22 cellular contexts compared by ENCODE assay signal in genomic region chr16:58177347-58177710, GRCh38. TPM values are rescaled to one million over a fixed set of nuclear protein-coding genes. Genes with fewer than 3 reads are reported as not detected.
DNase-seq lines count a peak whose midpoint lies in the region; ATAC-seq and TF ChIP-seq lines count a peak whose summit lies in the region.
"Had no signal": no experiment of that assay in that cellular context is flagged by ENCODE, and none has a peak within 500 bp of the region (broad histone marks: within the 10 kb centered on the region; RNA-seq: fewer than 3 reads in every experiment).

No MANE protein-coding gene starts in this region.

- H3K4me3 ChIP-seq in CD8-positive, alpha-beta T cell (ENCODE audit: low read depth, low read length) = no peak overlapping the region
- H3K4me3 ChIP-seq in naive thymus-derived CD4-positive, alpha-beta T cell (ENCODE audit: low read length) = no peak overlapping the region
- H3K4me3 ChIP-seq: dorsolateral prefrontal cortex, HAP-1, mucosa of descending colon, SJCRH30, spleen had no signal

- peak; percentile 39 for ATAC-seq in CD8-positive, alpha-beta T cell
- peak; percentile 41 for ATAC-seq in naive thymus-derived CD4-positive, alpha-beta T cell
- no peak for ATAC-seq in stimulated activated naive B cell treated with anti-CD40 and anti-IgM and Interleukin-4, amounts not matched to agents 10 μg/mL and 1 μg/mL and 100 μg/mL, for 72 hours (replicated peaks)
- ATAC-seq in GM18867 (IDR thresholded peaks at IDR 0.05; ENCODE audit: unreplicated experiment) = no peak
- ATAC-seq: mucosa of descending colon had no signal

- POLR2A ChIA-PET in CD8-positive, alpha-beta T cell (lab: Charles Lee) = interaction anchor here (0.6 to 0.8 kb wide), 2 partner anchors 18 to 259 kb away, joined by 3 to 4 read pairs; no protein-coding TSS in a partner anchor
- POLR2A ChIA-PET in naive thymus-derived CD4-positive, alpha-beta T cell (lab: Charles Lee) = interaction anchor here (1.3 kb wide), 1 partner anchor 48 kb away, joined by 4 read pairs; the partner anchor contains the start of gene CFAP20

- peak; percentile 24 for DNase-seq in activated CD4-positive, alpha-beta T cell treated with anti-CD3 and anti-CD28 coated beads for 48 hours
- no peak for DNase-seq in activated CD4-positive, alpha-beta T cell treated with anti-CD3 and anti-CD28 coated beads, Interleukin-2, amount 50 U/mL, for 1 hour
- DNase-seq in CD8-positive, alpha-beta T cell = no peak
- no peak for DNase-seq in activated T-helper 1 cell treated with anti-CD3 and anti-CD28 coated beads, Interleukin-12 subunit alpha, Interleukin-12 subunit beta, Interleukin-2, Interleukin-4 antibody, amounts not matched to agents 30 ng/mL and 10 ng/mL and 1 ng/mL, durations not matched to agents 14 hours and 24 hours and 36 hours (ENCODE audit: low spot score)
- DNase-seq in naive thymus-derived CD4-positive, alpha-beta T cell = peak in 1 of 9 donors; percentile 12
- DNase-seq in NOMO-1 treated with dmso at 0.1 percent for 144 hours (lab: John Stamatoyannopoulos, UW; ENCODE audit: unreplicated experiment) = no peak
- DNase-seq in stimulated activated naive B cell treated with anti-CD40 and anti-IgM and Interleukin-4, amounts not matched to agents 10 μg/mL and 1 μg/mL and 100 μg/mL, for 72 hours = no peak
- DNase-seq: activated CD4-positive, alpha-beta T cell treated with anti-CD3 and anti-CD28 coated beads for 1 hour; anterior cingulate cortex; BE2C; dorsolateral prefrontal cortex; Karpas-422; mucosa of descending colon; NCI-H1092; NCI-H2029; NCI-H345; SJCRH30; spleen had no signal

- H3K27ac ChIP-seq in CD8-positive, alpha-beta T cell (ENCODE audit: low read depth, low read length) = peak overlapping the region; percentile 5
- peak overlapping the region; percentile 52 for H3K27ac ChIP-seq in naive thymus-derived CD4-positive, alpha-beta T cell (ENCODE audit: low read depth, low read length)
- H3K27ac ChIP-seq: dorsolateral prefrontal cortex, epithelial cell of prostate, neutrophil, SJCRH30, spleen had no signal

- peaks cover 11% of the 10 kb centered on the region for H3K36me3 ChIP-seq in CD8-positive, alpha-beta T cell (ENCODE audit: insufficient read depth, low read length)
- peaks cover 4 to 24% (median 6%) of the 10 kb centered on the region in 3 experiments for H3K36me3 ChIP-seq in naive thymus-derived CD4-positive, alpha-beta T cell (ENCODE audit: control insufficient read depth in 2 of 3, insufficient read depth in 3 of 3, low read length in 3 of 3)

- H3K4me3 Mint-ChIP-seq in CD8-positive, alpha-beta T cell = peak overlapping the region; percentile 42
- H3K4me3 Mint-ChIP-seq in activated T-helper 1 cell treated with anti-CD3 and anti-CD28 coated beads, Interleukin-12 subunit alpha, Interleukin-12 subunit beta, Interleukin-2, Interleukin-4 antibody, amounts not matched to agents 30 ng/mL and 10 ng/mL and 1 ng/mL, durations not matched to agents 14 hours and 24 hours and 36 hours = peak overlapping the region; percentile 31
- H3K4me3 Mint-ChIP-seq in naive thymus-derived CD4-positive, alpha-beta T cell = peak overlapping the region; percentile 23 to 71 (median 62)
- H3K4me3 Mint-ChIP-seq in stimulated activated naive B cell treated with anti-CD40 and anti-IgM and Interleukin-4, amounts not matched to agents 10 μg/mL and 1 μg/mL and 100 μg/mL, for 72 hours = no peak overlapping the region

- no peaks in the 10 kb centered on the region for H3K9me3 Mint-ChIP-seq in CD8-positive, alpha-beta T cell
- H3K9me3 Mint-ChIP-seq in activated T-helper 1 cell treated with anti-CD3 and anti-CD28 coated beads, Interleukin-12 subunit alpha, Interleukin-12 subunit beta, Interleukin-2, Interleukin-4 antibody, amounts not matched to agents 30 ng/mL and 10 ng/mL and 1 ng/mL, durations not matched to agents 14 hours and 24 hours and 36 hours = no peaks in the 10 kb centered on the region
- peaks cover 0 to 1% (median 0%) of the 10 kb centered on the region in 11 donors for H3K9me3 Mint-ChIP-seq in naive thymus-derived CD4-positive, alpha-beta T cell
- H3K9me3 Mint-ChIP-seq in stimulated activated naive B cell treated with anti-CD40 and anti-IgM and Interleukin-4, amounts not matched to agents 10 μg/mL and 1 μg/mL and 100 μg/mL, for 72 hours = no peaks in the 10 kb centered on the region

- H3K27ac Mint-ChIP-seq in CD8-positive, alpha-beta T cell = peak overlapping the region; percentile 87
- H3K27ac Mint-ChIP-seq in activated T-helper 1 cell treated with anti-CD3 and anti-CD28 coated beads, Interleukin-12 subunit alpha, Interleukin-12 subunit beta, Interleukin-2, Interleukin-4 antibody, amounts not matched to agents 30 ng/mL and 10 ng/mL and 1 ng/mL, durations not matched to agents 14 hours and 24 hours and 36 hours = peak overlapping the region; percentile 84
- peak overlapping the region; percentile 78 to 94 (median 88) for H3K27ac Mint-ChIP-seq in naive thymus-derived CD4-positive, alpha-beta T cell
- no peak overlapping the region for H3K27ac Mint-ChIP-seq in stimulated activated naive B cell treated with anti-CD40 and anti-IgM and Interleukin-4, amounts not matched to agents 10 μg/mL and 1 μg/mL and 100 μg/mL, for 72 hours

- no peaks in the 10 kb centered on the region for H3K27me3 Mint-ChIP-seq in CD8-positive, alpha-beta T cell (ENCODE audit: low read depth)
- no peaks in the 10 kb centered on the region for H3K27me3 Mint-ChIP-seq in activated T-helper 1 cell treated with anti-CD3 and anti-CD28 coated beads, Interleukin-12 subunit alpha, Interleukin-12 subunit beta, Interleukin-2, Interleukin-4 antibody, amounts not matched to agents 30 ng/mL and 10 ng/mL and 1 ng/mL, durations not matched to agents 14 hours and 24 hours and 36 hours (ENCODE audit: insufficient read depth)
- no peaks in the 10 kb centered on the region for H3K27me3 Mint-ChIP-seq in naive thymus-derived CD4-positive, alpha-beta T cell
- H3K27me3 Mint-ChIP-seq in stimulated activated naive B cell treated with anti-CD40 and anti-IgM and Interleukin-4, amounts not matched to agents 10 μg/mL and 1 μg/mL and 100 μg/mL, for 72 hours = no peaks in the 10 kb centered on the region

- H3K27me3 ChIP-seq in CD8-positive, alpha-beta T cell (ENCODE audit: insufficient read depth, low read length) = no peaks in the 10 kb centered on the region
- no peaks in the 10 kb centered on the region for H3K27me3 ChIP-seq in naive thymus-derived CD4-positive, alpha-beta T cell (ENCODE audit: control insufficient read depth in 2 of 2, insufficient read depth in 2 of 2, low read length in 2 of 2)
- H3K27me3 ChIP-seq: BE2C, dorsolateral prefrontal cortex, neutrophil, SJCRH30, spleen had no signal

- intact Hi-C loops in CD8-positive, alpha-beta T cell (cut with DNase I, micrococcal nuclease) = no loop called here
- intact Hi-C loops in activated T-helper 1 cell treated with anti-CD3 and anti-CD28 coated beads, Interleukin-12 subunit alpha, Interleukin-12 subunit beta, Interleukin-2, Interleukin-4 antibody, amounts not matched to agents 30 ng/mL and 10 ng/mL and 1 ng/mL, durations not matched to agents 14 hours and 24 hours and 36 hours (cut with micrococcal nuclease) = loop anchor here (5.0 kb wide), 1 partner anchor 50 kb away; the partner anchor contains the start of gene CFAP20
- intact Hi-C loops in naive thymus-derived CD4-positive, alpha-beta T cell (cut with micrococcal nuclease) = loop anchor here in 1 of 2 donors (2.0 kb wide), 1 partner anchor 17 kb away; no protein-coding TSS in a partner anchor

- CTCF ChIA-PET in CD8-positive, alpha-beta T cell (lab: Charles Lee) = no interaction called here
- CTCF ChIA-PET in naive thymus-derived CD4-positive, alpha-beta T cell (lab: Charles Lee) = no interaction called here

- no peak for TF ChIP-seq CTCF in CD8-positive, alpha-beta T cell (IDR thresholded peaks at IDR 0.05)

- peaks cover 66% of the 10 kb centered on the region for H3K36me3 Mint-ChIP-seq in CD8-positive, alpha-beta T cell
- H3K36me3 Mint-ChIP-seq in activated T-helper 1 cell treated with anti-CD3 and anti-CD28 coated beads, Interleukin-12 subunit alpha, Interleukin-12 subunit beta, Interleukin-2, Interleukin-4 antibody, amounts not matched to agents 30 ng/mL and 10 ng/mL and 1 ng/mL, durations not matched to agents 14 hours and 24 hours and 36 hours (ENCODE audit: low read depth) = peaks cover 51% of the 10 kb centered on the region
- H3K36me3 Mint-ChIP-seq in naive thymus-derived CD4-positive, alpha-beta T cell = peaks cover 8 to 51% (median 25%) of the 10 kb centered on the region in 5 donors
- peaks cover 49 to 61% of the 10 kb centered on the region in 2 donors for H3K36me3 Mint-ChIP-seq in stimulated activated naive B cell treated with anti-CD40 and anti-IgM and Interleukin-4, amounts not matched to agents 10 μg/mL and 1 μg/mL and 100 μg/mL, for 72 hours

- H3K4me1 ChIP-seq in CD8-positive, alpha-beta T cell (ENCODE audit: insufficient read depth, low read length) = peaks cover 26% of the 10 kb centered on the region
- H3K4me1 ChIP-seq in naive thymus-derived CD4-positive, alpha-beta T cell (ENCODE audit: control insufficient read depth in 2 of 2, insufficient read depth in 2 of 2, low read length in 2 of 2) = peaks cover 16 to 32% of the 10 kb centered on the region in 2 donors
- H3K4me1 ChIP-seq: BE2C, HAP-1, SJCRH30 had no signal

- H3K4me1 Mint-ChIP-seq in CD8-positive, alpha-beta T cell (ENCODE audit: low read depth) = peaks cover 40% of the 10 kb centered on the region
- peaks cover 39% of the 10 kb centered on the region for H3K4me1 Mint-ChIP-seq in activated T-helper 1 cell treated with anti-CD3 and anti-CD28 coated beads, Interleukin-12 subunit alpha, Interleukin-12 subunit beta, Interleukin-2, Interleukin-4 antibody, amounts not matched to agents 30 ng/mL and 10 ng/mL and 1 ng/mL, durations not matched to agents 14 hours and 24 hours and 36 hours (ENCODE audit: low read depth)
- peaks cover 25 to 60% (median 44%) of the 10 kb centered on the region in 7 donors for H3K4me1 Mint-ChIP-seq in naive thymus-derived CD4-positive, alpha-beta T cell
- peaks cover 4 to 5% of the 10 kb centered on the region in 2 donors for H3K4me1 Mint-ChIP-seq in stimulated activated naive B cell treated with anti-CD40 and anti-IgM and Interleukin-4, amounts not matched to agents 10 μg/mL and 1 μg/mL and 100 μg/mL, for 72 hours

- no peaks in the 10 kb centered on the region for H3K9me3 ChIP-seq in CD8-positive, alpha-beta T cell (ENCODE audit: low read length)
- H3K9me3 ChIP-seq in naive thymus-derived CD4-positive, alpha-beta T cell (ENCODE audit: control insufficient read depth in 2 of 3, low read length in 3 of 3) = no peaks in the 10 kb centered on the region
- H3K9me3 ChIP-seq: BE2C, HAP-1, mucosa of descending colon, neutrophil, SJCRH30, spleen had no signal

RNA-seq across cellular contexts. Expression of gene CSNK2A2, which starts 20.6 kb away (rescaled TPM):
- total RNA-seq in CD8-positive, alpha-beta T cell = 10 to 100 TPM; 53.3 to 58.4 TPM
- 93.1 and 99.6 TPM in 2 replicates for total RNA-seq in activated T-helper 1 cell treated with anti-CD3 and anti-CD28 coated beads, Interleukin-12 subunit alpha, Interleukin-12 subunit beta, Interleukin-2, Interleukin-4 antibody, amounts not matched to agents 30 ng/mL and 10 ng/mL and 1 ng/mL, durations not matched to agents 14 hours and 24 hours and 36 hours
- total RNA-seq in naive thymus-derived CD4-positive, alpha-beta T cell = 10 to 100 TPM; 46.5 to 70.0 (median 67.9) TPM
- polyA plus RNA-seq in naive thymus-derived CD4-positive, alpha-beta T cell = 10 to 100 TPM; 11.0 to 12.9 TPM

RNA-seq across cellular contexts. Expression of gene CFAP20, which starts 48.1 kb away (rescaled TPM):
- 100 to 1,000 TPM; 102 to 104 TPM for total RNA-seq in CD8-positive, alpha-beta T cell
- total RNA-seq in activated T-helper 1 cell treated with anti-CD3 and anti-CD28 coated beads, Interleukin-12 subunit alpha, Interleukin-12 subunit beta, Interleukin-2, Interleukin-4 antibody, amounts not matched to agents 30 ng/mL and 10 ng/mL and 1 ng/mL, durations not matched to agents 14 hours and 24 hours and 36 hours = 64.9 and 65.2 TPM in 2 replicates
- 100 to 1,000 TPM in 2 of 5 experiments, 10 to 100 TPM in 3; 28.2 to 165 (median 40.7) TPM for total RNA-seq in naive thymus-derived CD4-positive, alpha-beta T cell
- 10 to 100 TPM; 30.3 to 39.1 TPM for polyA plus RNA-seq in naive thymus-derived CD4-positive, alpha-beta T cell

Comparison
In these comparisons a context has a peak if more than half of its experiments do, and no peak if none do; other contexts are left out.
1. ATAC-seq: peak in CD8-positive, alpha-beta T cell (single experiment) and naive thymus-derived CD4-positive, alpha-beta T cell (single experiment); none in stimulated activated naive B cell treated with anti-CD40 and anti-IgM and Interleukin-4, amounts not matched to agents 10 μg/mL and 1 μg/mL and 100 μg/mL, for 72 hours (0 of 2) and GM18867 (single experiment).
2. H3K4me3 Mint-ChIP-seq: peak in CD8-positive, alpha-beta T cell (single experiment), activated T-helper 1 cell treated with anti-CD3 and anti-CD28 coated beads, Interleukin-12 subunit alpha, Interleukin-12 subunit beta, Interleukin-2, Interleukin-4 antibody, amounts not matched to agents 30 ng/mL and 10 ng/mL and 1 ng/mL, durations not matched to agents 14 hours and 24 hours and 36 hours (single experiment) and naive thymus-derived CD4-positive, alpha-beta T cell (10 of 10); none in stimulated activated naive B cell treated with anti-CD40 and anti-IgM and Interleukin-4, amounts not matched to agents 10 μg/mL and 1 μg/mL and 100 μg/mL, for 72 hours (0 of 2).